ENCODE assay signal across 17 cellular contexts in genomic region chr13:41549491-41549890, GRCh38.
"Had no signal": no experiment of that assay in that cellular context is flagged by ENCODE, and none has a peak within 500 bp of the region (broad histone marks: within the 10 kb centered on the region; RNA-seq: fewer than 3 reads in every experiment).

No MANE protein-coding gene starts in this region.

- H3K9me3 Mint-ChIP-seq: activated naive CD8-positive, alpha-beta T cell treated with anti-CD3 and anti-CD28 coated beads for 36 hours; dendritic cell treated with granulocyte-macrophage colony-stimulating factor and Interleukin-4, amounts not matched to agents 40 ng/mL and 50 ng/mL, for 4 days; T-helper 1 cell treated with Interleukin-12 subunit alpha and Interleukin-12 subunit beta and Interleukin-4 antibody, amounts not matched to agents 30 μg/mL and 1 μg/mL, for 36 hours; WTC11 had no signal

- H3K4me3 Mint-ChIP-seq: activated naive CD8-positive, alpha-beta T cell treated with anti-CD3 and anti-CD28 coated beads for 36 hours; dendritic cell treated with granulocyte-macrophage colony-stimulating factor and Interleukin-4, amounts not matched to agents 40 ng/mL and 50 ng/mL, for 4 days; T-helper 1 cell treated with Interleukin-12 subunit alpha and Interleukin-12 subunit beta and Interleukin-4 antibody, amounts not matched to agents 30 μg/mL and 1 μg/mL, for 36 hours; WTC11 had no signal

- H3K27me3 ChIP-seq: breast epithelium, spleen, transverse colon, uterus had no signal

- DNase-seq: activated naive CD4-positive, alpha-beta T cell treated with Interleukin-2 at 50 U/mL for 16 hours; activated naive CD8-positive, alpha-beta T cell treated with anti-CD3 and anti-CD28 coated beads for 36 hours; activated T-cell treated with anti-CD3 and anti-CD28 coated beads, Interleukin-2, amount 50 U/mL, for 48 hours; cerebellar nuclear complex; effector memory CD4-positive, alpha-beta T cell; left cardiac atrium; spleen; stimulated activated CD4-positive, alpha-beta T cell treated with anti-CD3 and anti-CD28 coated beads, Interleukin-4, amount 100 ng/mL, for 1 hour; stimulated activated naive CD4-positive, alpha-beta T cell treated with Interleukin-2 at 50 U/mL for 16 hours; T1000; transverse colon; uterus had no signal

- H3K27ac ChIP-seq: breast epithelium, prostate gland, spleen, transverse colon, uterus had no signal

- H3K36me3 Mint-ChIP-seq: activated naive CD8-positive, alpha-beta T cell treated with anti-CD3 and anti-CD28 coated beads for 36 hours; WTC11 had no signal

- H3K27ac Mint-ChIP-seq: activated naive CD8-positive, alpha-beta T cell treated with anti-CD3 and anti-CD28 coated beads for 36 hours; dendritic cell treated with granulocyte-macrophage colony-stimulating factor and Interleukin-4, amounts not matched to agents 40 ng/mL and 50 ng/mL, for 4 days; T-helper 1 cell treated with Interleukin-12 subunit alpha and Interleukin-12 subunit beta and Interleukin-4 antibody, amounts not matched to agents 30 μg/mL and 1 μg/mL, for 36 hours; WTC11 had no signal

- H3K4me1 ChIP-seq: breast epithelium, spleen, transverse colon, uterus had no signal

- H3K9me3 ChIP-seq: breast epithelium, prostate gland, spleen, transverse colon, uterus had no signal

- H3K4me3 ChIP-seq: breast epithelium, prostate gland, spleen, transverse colon, uterus had no signal

- H3K27me3 Mint-ChIP-seq: activated naive CD8-positive, alpha-beta T cell treated with anti-CD3 and anti-CD28 coated beads for 36 hours; dendritic cell treated with granulocyte-macrophage colony-stimulating factor and Interleukin-4, amounts not matched to agents 40 ng/mL and 50 ng/mL, for 4 days had no signal

- H3K36me3 ChIP-seq: breast epithelium, prostate gland, spleen, transverse colon, uterus had no signal
